9 cellular contexts compared by ENCODE assay signal in genomic region chr3:185460719-185461350, GRCh38. TPM values are rescaled to one million over a fixed set of nuclear protein-coding genes. Genes with fewer than 3 reads are reported as not detected.
A peak's percentile ranks its signal among the peaks of the same experiment; 100 is the strongest.
DNase-seq lines count a peak whose midpoint lies in the region; ATAC-seq, FAIRE-seq and TF ChIP-seq lines count a peak whose summit lies in the region.
"Had no signal": no experiment of that assay in that cellular context is flagged by ENCODE, and none has a peak within 500 bp of the region (broad histone marks: within the 10 kb centered on the region; RNA-seq: fewer than 3 reads in every experiment).

No MANE protein-coding gene starts in this region.

- H3K9ac ChIP-seq in GM12878 (ENCODE audit: control insufficient read depth, insufficient read depth, low read length) (no peak overlapping the region), mesenchymal stem cell (ENCODE audit: low read length) (no peak overlapping the region)

- H2BK15ac ChIP-seq in mesenchymal stem cell (ENCODE audit: low read depth, poor library complexity, severe bottlenecking) = no peak overlapping the region

- CTCF ChIA-PET in GM12878 (lab: Yijun Ruan, JAX) = interaction anchor here (0.8 to 5.4 kb wide), 11 partner anchors 9 to 114 kb away, joined by 3 to 40 read pairs (median 5); no protein-coding TSS in a partner anchor
- CTCF ChIA-PET in activated naive CD4-positive, alpha-beta T cell treated with anti-CD3 and anti-CD28 coated beads, Interleukin-2, amount 10 ng/mL, durations not matched to agents 7 days and 5 days (lab: Charles Lee) = interaction anchor here (0.9 to 5.1 kb wide), 10 partner anchors 9 to 136 kb away, joined by 3 to 18 read pairs (median 3); partner anchors contain the start of genes LIPH and SENP2

- H3K79me2 ChIP-seq in GM12878 (ENCODE audit: control insufficient read depth, insufficient read depth, low read length) = no peaks in the 10 kb centered on the region

- H3K4me3 Mint-ChIP-seq in activated naive CD4-positive, alpha-beta T cell treated with anti-CD3 and anti-CD28 coated beads, Interleukin-2, amount 10 ng/mL, durations not matched to agents 7 days and 5 days = no peak overlapping the region

- FAIRE-seq in D721Med (lab: Jason Lieb, UNC) (no peak), GM12878 (lab: Jason Lieb, UNC) (no peak)

- no peak overlapping the region for H3K4ac ChIP-seq in mesenchymal stem cell (ENCODE audit: low read depth in 1 of 2, low read length in 2 of 2)

- H2BK120ac ChIP-seq in mesenchymal stem cell (ENCODE audit: low read depth, low read length) = no peak overlapping the region

- POLR2A ChIA-PET in GM12878 (lab: Charles Lee) = no interaction called here

- DNase-seq in D721Med (ENCODE audit: insufficient read length, low spot score) (no peak), GM12878 (ENCODE audit: low read depth, low spot score) (no peak), mesenchymal stem cell (peak; percentile 18)
- DNase-seq in Jurkat, Clone E6-1 (ENCODE audit: low read depth, low spot score) = peak; percentile 17
- DNase-seq in stimulated activated CD4-positive, alpha-beta T cell treated with anti-CD3 and anti-CD28 coated beads, Interleukin-2, amount 100 ng/mL, for 48 hours = no peak
- no peak for DNase-seq in activated naive CD4-positive, alpha-beta T cell treated with anti-CD3 and anti-CD28 coated beads, Interleukin-2, amount 10 ng/mL, durations not matched to agents 7 days and 5 days
- DNase-seq: NCI-H2081 treated with DMSO at 0.1 percent for 48 hours had no signal

- RAD21 ChIA-PET in GM12878 (lab: Charles Lee; ENCODE audit: unreplicated experiment) = interaction anchor here (0.5 to 2.4 kb wide), 3 partner anchors 98 to 187 kb away, joined by 3 to 11 read pairs (median 6); no protein-coding TSS in a partner anchor

- H4K20me1 ChIP-seq in GM12878 (ENCODE audit: control insufficient read depth, insufficient read depth) = no peaks in the 10 kb centered on the region

- intact Hi-C loops in GM12878 (cut with micrococcal nuclease; ENCODE audit: unreplicated experiment) = loop anchor here (5.0 kb wide), 1 partner anchor 116 kb away; no protein-coding TSS in a partner anchor

- H2BK5ac ChIP-seq in mesenchymal stem cell (ENCODE audit: low read depth, low read length, poor library complexity, severe bottlenecking) = no peak overlapping the region

- H2AFZ ChIP-seq in GM12878 (ENCODE audit: control insufficient read depth, low read depth, low read length) = no peak overlapping the region
- no peak overlapping the region for H2AFZ ChIP-seq in mesenchymal stem cell (ENCODE audit: low read depth, low read length)

- no TSS peak for BruUV-seq in GM12878 (replicated peaks; lab: Mats Ljungman, UMichigan)

- no peak overlapping the region for H3K18ac ChIP-seq in mesenchymal stem cell (ENCODE audit: low read depth in 1 of 2, low read length in 2 of 2)

- 67% methylated on average over 6 of the region's 6 CpGs for whole genome bisulfite sequencing in GM12878 (ENCODE audit: insufficient coverage, insufficient replicate concordance, low lambda C conversion rate, missing lambda C conversion rate)
- 64% methylated on average over 4 of the region's 6 CpGs for WGBS in mesenchymal stem cell

- ATAC-seq in GM12878 (no peak), HG02759 (IDR thresholded peaks at IDR 0.05; ENCODE audit: unreplicated experiment) (no peak), GM19455 (IDR thresholded peaks at IDR 0.05; ENCODE audit: unreplicated experiment) (no peak)

- H3K4me2 ChIP-seq in GM12878 (ENCODE audit: control insufficient read depth, insufficient read depth) (no peak overlapping the region), mesenchymal stem cell (ENCODE audit: low read length, poor library complexity, severe bottlenecking) (no peak overlapping the region)

- H3K4me1 ChIP-seq in GM12878 (ENCODE audit: control insufficient read depth, insufficient read depth, low read length) (no peaks in the 10 kb centered on the region), mesenchymal stem cell (ENCODE audit: control insufficient read depth, insufficient read depth, low read depth, low read length) (no peaks in the 10 kb centered on the region)

- no peak overlapping the region for H3K27ac Mint-ChIP-seq in activated naive CD4-positive, alpha-beta T cell treated with anti-CD3 and anti-CD28 coated beads, Interleukin-2, amount 10 ng/mL, durations not matched to agents 7 days and 5 days

- H3K4me1 Mint-ChIP-seq in activated naive CD4-positive, alpha-beta T cell treated with anti-CD3 and anti-CD28 coated beads, Interleukin-2, amount 10 ng/mL, durations not matched to agents 7 days and 5 days = no peaks in the 10 kb centered on the region

- H3K36me3 Mint-ChIP-seq in activated naive CD4-positive, alpha-beta T cell treated with anti-CD3 and anti-CD28 coated beads, Interleukin-2, amount 10 ng/mL, durations not matched to agents 7 days and 5 days = no peaks in the 10 kb centered on the region

- H3K9me3 ChIP-seq in GM12878 (replicated peaks; ENCODE audit: control insufficient read depth, insufficient read depth, low read length) = no peaks in the 10 kb centered on the region
- H3K9me3 ChIP-seq in mesenchymal stem cell (ENCODE audit: control insufficient read depth, low read length) = no peaks in the 10 kb centered on the region

- TF ChIP-seq EP300 in GM12878 (IDR thresholded peaks at IDR 0.05; ENCODE audit: borderline replicate concordance in 1 of 2, control insufficient read depth in 1 of 2, low read depth in 2 of 2, low read length in 2 of 2) = no peak

- TF ChIP-seq RAD21 in GM12878 (IDR thresholded peaks at IDR 0.05; ENCODE audit: insufficient read depth, low read depth, low read length) = no peak

- no peaks in the 10 kb centered on the region for H3K27me3 ChIP-seq in GM12878 (replicated peaks in 1 of 2; ENCODE audit: control insufficient read depth in 2 of 2, insufficient read depth in 2 of 2, low read length in 1 of 2)
- no peaks in the 10 kb centered on the region for H3K27me3 ChIP-seq in mesenchymal stem cell (ENCODE audit: control insufficient read depth in 1 of 2, insufficient read depth in 1 of 2, low read length in 2 of 2)

- no peak for TF ChIP-seq POLR2A in GM12878 (IDR thresholded peaks at IDR 0.05; ENCODE audit: low read depth, low read length)

- H4K8ac ChIP-seq in mesenchymal stem cell (ENCODE audit: low read length) = no peak overlapping the region

- H3K9me3 Mint-ChIP-seq in activated naive CD4-positive, alpha-beta T cell treated with anti-CD3 and anti-CD28 coated beads, Interleukin-2, amount 10 ng/mL, durations not matched to agents 7 days and 5 days = no peaks in the 10 kb centered on the region

- in situ Hi-C loops in GM12878 (cut with MboI) = no loop called here

- no peaks in the 10 kb centered on the region; a peak in 3 of 4 replicates for H3K36me3 ChIP-seq in GM12878 (ENCODE audit: control insufficient read depth in 2 of 2, insufficient read depth in 2 of 2, low read length in 1 of 2)
- H3K36me3 ChIP-seq in mesenchymal stem cell (ENCODE audit: control insufficient read depth in 1 of 2, insufficient read depth in 2 of 2, low read depth in 1 of 2, low read length in 2 of 2) = peaks cover 3 to 11% of the 10 kb centered on the region in 2 experiments

- no peak overlapping the region for H3K23ac ChIP-seq in mesenchymal stem cell (ENCODE audit: low read length in 2 of 2)

- TF ChIP-seq CTCF in D721Med (IDR thresholded peaks at IDR 0.05; ENCODE audit: insufficient read depth, missing control alignments) (peak; percentile 28), GM12878 (IDR thresholded peaks at IDR 0.05 in 2 of 3, conservative IDR thresholded peaks at IDR 0.05 in 1 of 3; ENCODE audit: control insufficient read depth in 2 of 3, extremely low read depth in 1 of 3, insufficient read depth in 1 of 3, low read depth in 3 of 3, low read length in 3 of 3) (peak; percentile 11 to 28 (median 23); a peak in 2 of 6 replicates)

- no peak overlapping the region for H3K14ac ChIP-seq in mesenchymal stem cell (ENCODE audit: low read length in 2 of 2)

- H4K91ac ChIP-seq in mesenchymal stem cell (ENCODE audit: low read length) = no peak overlapping the region

- H3K27ac ChIP-seq in GM12878 (ENCODE audit: control insufficient read depth, insufficient read depth) = no peak overlapping the region
- no peak overlapping the region for H3K27ac ChIP-seq in mesenchymal stem cell (ENCODE audit: low read length, poor library complexity, severe bottlenecking)

- SMC1A ChIA-PET in GM12878 (lab: Charles Lee; ENCODE audit: uncharacterized antibody, unreplicated experiment) = interaction anchor here (1.0 to 2.8 kb wide), 8 partner anchors 17 to 114 kb away, joined by 3 to 17 read pairs (median 3); no protein-coding TSS in a partner anchor

- no peak overlapping the region for H2AK5ac ChIP-seq in mesenchymal stem cell (ENCODE audit: low read length, severe bottlenecking)

- H3K4me3 ChIP-seq in Jurkat, Clone E6-1 (ENCODE audit: low read length) = no peak overlapping the region
- H3K4me3 ChIP-seq in GM12878 = no peak overlapping the region
- H3K4me3 ChIP-seq in mesenchymal stem cell (ENCODE audit: insufficient read depth in 1 of 2, low read depth in 1 of 2, low read length in 2 of 2) = no peak overlapping the region

- no peaks in the 10 kb centered on the region for H3K79me1 ChIP-seq in mesenchymal stem cell (replicated peaks; ENCODE audit: low read length, poor library complexity, severe bottlenecking)

- no peaks in the 10 kb centered on the region for H3K27me3 Mint-ChIP-seq in activated naive CD4-positive, alpha-beta T cell treated with anti-CD3 and anti-CD28 coated beads, Interleukin-2, amount 10 ng/mL, durations not matched to agents 7 days and 5 days

- H2BK12ac ChIP-seq in mesenchymal stem cell (ENCODE audit: low read length in 2 of 2) = no peak overlapping the region

TF ChIP-seq in GM12878, 131 proteins besides CTCF, POLR2A, EP300 and RAD21 (continues in another document):
- TF ChIP-seq RELA (IDR thresholded peaks at IDR 0.05; ENCODE audit: borderline replicate concordance, partially characterized antibody) = no peak

RNA-seq across cellular contexts. Expression of gene TMEM41A, which starts 38.0 kb away (rescaled TPM):
- 12.3 TPM for polyA plus RNA-seq in Jurkat, Clone E6-1 (2012; ENCODE audit: insufficient read depth, insufficient read length)
- 91.6 and 96.1 TPM in 2 replicates for total RNA-seq in GM12878 (2013; cell fraction: nucleolus; rRNA removed)
- total RNA-seq in GM12878 (2014; rRNA removed) (23.0 and 23.3 TPM in 2 replicates), GM12878 (2014; rRNA removed; fragmentation: Illumina TruSeq; extraction: Trizol) (15.6 and 15.8 TPM in 2 replicates), GM12878 (2021) (19.9 and 21.9 TPM in 2 replicates)
- 14.3 TPM for polyA plus RNA-seq in GM12878 (2011; ENCODE audit: low read depth)
- polyA plus RNA-seq in GM12878 (2011; rRNA removed) (29.2 and 32.3 TPM in 2 replicates), GM12878 (2014; fragmentation: Illumina TruSeq; extraction: Trizol) (21.6 and 24.6 TPM in 2 replicates), GM12878 (2014; fragmentation: Nextera tagmentation; extraction: Ambion mirVana) (10 to 100 TPM; 13.9 to 16.9 TPM), GM12878 (2014; rRNA removed) (18.1 and 18.5 TPM in 2 replicates), GM12878 (2016; fragmentation: Nextera tagmentation; extraction: Ambion mirVana) (10 to 100 TPM; 28.6 to 33.2 TPM)
- polyA plus RNA-seq in GM12878 (2011; cell fraction: cytosol; rRNA removed) = 21.4 and 24.2 TPM in 2 replicates
- polyA plus RNA-seq in GM12878 (2011; cell fraction: nucleus; rRNA removed) = 27.6 and 30.3 TPM in 2 replicates
- 13.8 and 13.9 TPM in 2 replicates for polyA plus RNA-seq in GM12878 (2012)
- polyA minus RNA-seq in GM12878 (2011; rRNA and poly(A)+ RNA removed) = 34.8 and 40.2 TPM in 2 replicates
- polyA minus RNA-seq in GM12878 (2011; cell fraction: cytosol; rRNA and poly(A)+ RNA removed) = 8.8 and 11.5 TPM in 2 replicates
- polyA minus RNA-seq in GM12878 (2011; cell fraction: nucleus; rRNA and poly(A)+ RNA removed) = 22.6 and 36.7 TPM in 2 replicates
- polyA plus RNA-seq in mesenchymal stem cell (2013, experiment 1 of 2) = 16.1 TPM
- polyA plus RNA-seq in mesenchymal stem cell (2013, experiment 2 of 2) = 16.4 TPM

Comparison
In these comparisons a context has a peak if more than half of its experiments do, and no peak if none do; other contexts are left out.
1. DNase-seq: peak in Jurkat, Clone E6-1 (single experiment) and mesenchymal stem cell (single experiment); none in D721Med (single experiment), GM12878 (single experiment), stimulated activated CD4-positive, alpha-beta T cell treated with anti-CD3 and anti-CD28 coated beads, Interleukin-2, amount 100 ng/mL, for 48 hours (0 of 2) and activated naive CD4-positive, alpha-beta T cell treated with anti-CD3 and anti-CD28 coated beads, Interleukin-2, amount 10 ng/mL, durations not matched to agents 7 days and 5 days (single experiment).